ENCODE assay signal across 21 cellular contexts in the genomic region with DNA sequence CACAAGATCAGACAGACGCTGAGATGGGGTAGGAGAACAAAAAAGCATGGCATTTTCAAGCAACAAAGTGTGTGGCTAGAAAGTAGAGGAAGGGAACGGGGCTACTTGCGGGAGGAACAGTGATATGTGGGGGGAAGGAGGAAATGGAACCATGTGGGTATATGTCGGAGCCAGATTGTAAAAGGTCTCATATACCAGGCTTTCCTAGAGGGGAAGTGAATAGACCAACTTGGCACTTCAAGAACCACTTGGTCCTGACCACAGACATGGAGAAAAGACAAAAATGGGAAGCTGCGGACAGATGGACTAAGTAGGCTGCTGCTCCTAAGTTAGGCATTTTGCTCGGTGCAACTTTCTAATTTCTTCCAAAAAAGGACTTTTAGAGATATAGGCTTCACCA.
"Had no signal": no experiment of that assay in that cellular context is flagged by ENCODE, and none has a peak within 500 bp of the region (broad histone marks: within the 10 kb centered on the region; RNA-seq: fewer than 3 reads in every experiment).

No MANE protein-coding gene starts in this region.

- H3K4me1 ChIP-seq: esophagus muscularis mucosa, foreskin keratinocyte, heart left ventricle, pancreas, prostate gland, suprapubic skin, tibial artery had no signal

- H3K27me3 ChIP-seq: esophagus muscularis mucosa, foreskin keratinocyte, heart left ventricle, pancreas, suprapubic skin, tibial artery had no signal

- DNase-seq: activated naive CD4-positive, alpha-beta T cell treated with Interleukin-2 at 50 U/mL for 16 hours; activated T-cell treated with anti-CD3 and anti-CD28 coated beads for 4 hours; activated T-cell treated with anti-CD3 and anti-CD28 coated beads, Interleukin-2, amount 50 U/mL, for 72 hours; effector CD4-positive, alpha-beta T cell; foreskin keratinocyte; heart left ventricle; hypothalamus; naive thymus-derived CD4-positive, alpha-beta T cell; nucleus accumbens; pancreas; retina; stimulated activated CD4-positive, alpha-beta T cell treated with anti-CD3 and anti-CD28 coated beads, Interleukin-12 subunit alpha, Interleukin-12 subunit beta, amount 100 ng/mL, for 4 hours; stimulated activated CD4-positive, alpha-beta T cell treated with anti-CD3 and anti-CD28 coated beads, Interleukin-4, amount 100 ng/mL, for 1 hour; T-helper 9 cell; tibial artery had no signal

- ATAC-seq: activated T-cell treated with anti-CD3 and anti-CD28 coated beads, Interleukin-2, amount 50 U/mL, for 72 hours; foreskin keratinocyte; heart left ventricle; naive thymus-derived CD4-positive, alpha-beta T cell; pancreas; sciatic nerve; WTC11 had no signal

- H3K4me3 ChIP-seq: esophagus muscularis mucosa, heart left ventricle, pancreas, prostate gland, skin epidermis, suprapubic skin, tibial artery had no signal

- H3K36me3 ChIP-seq: esophagus muscularis mucosa, heart left ventricle, pancreas, prostate gland, suprapubic skin, tibial artery had no signal

- H3K9me3 ChIP-seq: esophagus muscularis mucosa, heart left ventricle, pancreas, prostate gland, suprapubic skin, tibial artery had no signal
